Comparison of ENCODE assay signal across 1 cellular context in genomic region chr9:91896513-91897121, GRCh38.
TF ChIP-seq lines count a peak whose summit lies in the region.

No MANE protein-coding gene starts in this region.

TF ChIP-seq in K562, 482 proteins besides CTCF, POLR2A, EP300 and RAD21 (continued from another document):
- TF ChIP-seq BCLAF1 (IDR thresholded peaks at IDR 0.05; ENCODE audit: borderline replicate concordance in 1 of 2, control insufficient read depth in 1 of 2, low read depth in 2 of 2, low read length in 1 of 2) (no peak), CHD2 (IDR thresholded peaks at IDR 0.05; ENCODE audit: low read depth, low read length) (no peak), NR0B1 (IDR thresholded peaks at IDR 0.05; ENCODE audit: partially characterized antibody) (no peak), NFIC (IDR thresholded peaks at IDR 0.05) (peak; percentile 62), FOXP4 (CRISPR knock-in tag; IDR thresholded peaks at IDR 0.05; ENCODE audit: borderline replicate concordance) (no peak), USF1 (CRISPR knock-in tag; IDR thresholded peaks at IDR 0.05) (no peak), PHB (CRISPR knock-in tag; IDR thresholded peaks at IDR 0.05) (no peak), ERF (CRISPR knock-in tag; IDR thresholded peaks at IDR 0.05) (no peak), FOXK2 (conservative IDR thresholded peaks at IDR 0.05 in 1 of 2, IDR thresholded peaks at IDR 0.05 in 1 of 2; ENCODE audit: low read depth in 2 of 2) (no peak), FOXP1 (CRISPR knock-in tag; IDR thresholded peaks at IDR 0.05) (no peak), UBTF (IDR thresholded peaks at IDR 0.05; ENCODE audit: borderline replicate concordance in 1 of 2, low read depth in 2 of 2, low read length in 2 of 2) (no peak), FOXJ3 (CRISPR knock-in tag; IDR thresholded peaks at IDR 0.05) (no peak), MED1 (CRISPR knock-in tag; IDR thresholded peaks at IDR 0.05; ENCODE audit: borderline replicate concordance) (no peak), HDAC1 (IDR thresholded peaks at IDR 0.05) (peak in 1 of 2 experiments; percentile 16; a peak in 1 of 4 replicates), FOXA1 (IDR thresholded peaks at IDR 0.05; ENCODE audit: borderline replicate concordance) (no peak)
